In the genomic region with DNA sequence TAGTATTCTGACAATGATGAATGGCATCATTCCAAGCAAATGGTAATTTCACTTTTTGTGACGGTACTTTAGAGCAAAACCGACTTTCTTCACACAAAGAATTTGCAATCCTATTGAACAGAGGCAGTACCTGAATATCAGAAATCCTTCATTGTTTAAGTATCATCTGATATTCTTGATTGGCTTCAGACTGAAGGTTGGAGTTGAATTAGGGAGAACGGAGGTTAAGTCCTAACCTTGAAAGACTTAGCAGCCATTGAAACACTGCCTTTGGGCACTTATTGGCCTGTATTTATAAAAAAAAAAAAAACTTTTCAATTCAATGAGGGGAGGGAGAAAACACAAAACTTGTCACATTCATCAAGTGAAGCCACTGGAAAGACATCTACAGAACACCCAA, we compare ENCODE assay signal across 18 cellular contexts.
DNase-seq lines count a peak whose midpoint lies in the region; TF ChIP-seq lines count a peak whose summit lies in the region.
"Had no signal": no experiment of that assay in that cellular context is flagged by ENCODE, and none has a peak within 500 bp of the region (broad histone marks: within the 10 kb centered on the region; RNA-seq: fewer than 3 reads in every experiment).

No MANE protein-coding gene starts in this region.

- H3K27me3 ChIP-seq in BLaER1 (no peaks in the 10 kb centered on the region), HAP-1 (ENCODE audit: low read depth) (no peaks in the 10 kb centered on the region), trophoblast cell (ENCODE audit: insufficient read depth, low read length) (no peaks in the 10 kb centered on the region)

- no peak overlapping the region for H2AK5ac ChIP-seq in trophoblast cell (ENCODE audit: low read length)

- peaks cover 3% of the 10 kb centered on the region for H3K27me3 Mint-ChIP-seq in brain

- no peaks in the 10 kb centered on the region for H3K36me3 Mint-ChIP-seq in brain
- H3K36me3 Mint-ChIP-seq: CD8-positive, alpha-beta T cell had no signal

- peaks cover 13% of the 10 kb centered on the region for H3K4me1 ChIP-seq in BLaER1
- peaks cover 72% of the 10 kb centered on the region for H3K4me1 ChIP-seq in HAP-1
- peaks cover 0 to 5% of the 10 kb centered on the region in 2 experiments for H3K4me1 ChIP-seq in trophoblast cell (ENCODE audit: control insufficient read depth in 1 of 2, insufficient read depth in 2 of 2, low read length in 2 of 2)
- H3K4me1 ChIP-seq: A549 had no signal

- H2BK12ac ChIP-seq in trophoblast cell (ENCODE audit: low read length): no peak overlapping the region

- H3K4me2 ChIP-seq in BLaER1: peak overlapping the region; percentile 50
- no peak overlapping the region for H3K4me2 ChIP-seq in trophoblast cell (ENCODE audit: low read length)
- H3K4me2 ChIP-seq: A549 had no signal

- H3K27ac ChIP-seq in BLaER1: no peak overlapping the region
- H3K27ac ChIP-seq in trophoblast cell (ENCODE audit: low read depth, low read length): peak overlapping the region; percentile 76
- H3K27ac ChIP-seq: 22Rv1, A549, HL-60 had no signal

- H3K36me3 ChIP-seq in BLaER1 (no peaks in the 10 kb centered on the region), HAP-1 (replicated peaks) (no peaks in the 10 kb centered on the region), trophoblast cell (ENCODE audit: control insufficient read depth in 1 of 2, insufficient read depth in 2 of 2, low read length in 2 of 2) (no peaks in the 10 kb centered on the region)

- no peak overlapping the region for H3K14ac ChIP-seq in trophoblast cell (ENCODE audit: low read length)

- H3K9me3 ChIP-seq in BLaER1 (no peaks in the 10 kb centered on the region), HAP-1 (no peaks in the 10 kb centered on the region), trophoblast cell (ENCODE audit: insufficient read depth, low read depth, low read length) (no peaks in the 10 kb centered on the region)
- H3K9me3 ChIP-seq: A549 had no signal

- H3K79me1 ChIP-seq in trophoblast cell (ENCODE audit: low read length): peaks cover 19% of the 10 kb centered on the region

- no peak overlapping the region for H4K91ac ChIP-seq in trophoblast cell (ENCODE audit: low read depth, low read length)

- no peak overlapping the region for H2BK5ac ChIP-seq in trophoblast cell (ENCODE audit: low read depth, low read length, poor library complexity)

- no peak overlapping the region for H3K23ac ChIP-seq in trophoblast cell (ENCODE audit: low read length)

- no peak overlapping the region for H3K18ac ChIP-seq in trophoblast cell (ENCODE audit: low read length)

- peaks cover 0 to 16% (median 10%) of the 10 kb centered on the region in 5 experiments for H3K9me3 Mint-ChIP-seq in brain
- H3K9me3 Mint-ChIP-seq: CD8-positive, alpha-beta T cell had no signal

- no peak for TF ChIP-seq CTCF in brain (conservative IDR thresholded peaks at IDR 0.05)

- H3K4me3 ChIP-seq in BLaER1 (no peak overlapping the region), HAP-1 (no peak overlapping the region), trophoblast cell (ENCODE audit: low read depth, low read length) (no peak overlapping the region)
- H3K4me3 ChIP-seq: A549, K562 had no signal

- no peak overlapping the region for H2AFZ ChIP-seq in trophoblast cell (ENCODE audit: insufficient read depth, low read length, poor library complexity)

- no peak overlapping the region for H4K12ac ChIP-seq in trophoblast cell (ENCODE audit: low read depth, low read length)

- no peaks in the 10 kb centered on the region for H4K20me1 ChIP-seq in BLaER1

- peak; percentile 41 to 96 for DNase-seq in HAP-1 (ENCODE audit: low spot score in 2 of 2)
- no peak for DNase-seq in trophoblast cell
- no peak for DNase-seq in activated T-cell treated with anti-CD3 and anti-CD28 coated beads, Interleukin-2, amount 50 U/mL, for 1 hour
- DNase-seq in GM19238 (ENCODE audit: insufficient read length, low spot score): no peak
- DNase-seq in GF-D8 (lab: John Stamatoyannopoulos, UW): no peak
- DNase-seq: AML-193; CD8-positive, alpha-beta T cell; DMS 273 treated with DMSO at 0.1 percent for 48 hours; DMS53; DND-41; GOT3; HCEC 1CT had no signal

- H3K79me2 ChIP-seq in trophoblast cell (ENCODE audit: control insufficient read depth, insufficient read depth, low read length, poor library complexity): no peaks in the 10 kb centered on the region

- in situ Hi-C loops in HAP-1 (cut with MboI; ENCODE audit: low sequenced_read_pairs): loop anchor here (25.0 kb wide), 1 partner anchor 437 kb away; no protein-coding TSS in a partner anchor

- no peak overlapping the region for H3K4ac ChIP-seq in trophoblast cell (ENCODE audit: low read depth, low read length)

- peak overlapping the region in 3 of 5 experiments; percentile 25 to 48 (median 33) for H3K4me3 Mint-ChIP-seq in brain
- H3K4me3 Mint-ChIP-seq: CD8-positive, alpha-beta T cell had no signal

- H3K9ac ChIP-seq in BLaER1 (no peak overlapping the region), trophoblast cell (ENCODE audit: low read length) (no peak overlapping the region)

- H3K4me1 Mint-ChIP-seq in brain: peaks cover 26% of the 10 kb centered on the region

- no peak overlapping the region for H4K8ac ChIP-seq in trophoblast cell (ENCODE audit: low read depth, low read length)

- peak overlapping the region in 1 of 5 experiments; percentile 41 for H3K27ac Mint-ChIP-seq in brain
- H3K27ac Mint-ChIP-seq: CD8-positive, alpha-beta T cell had no signal

- no CpG with 5 or more reads among the region's 3 CpGs for WGBS in trophoblast cell (ENCODE audit: extremely low coverage, insufficient coverage, insufficient read length)

- H2BK120ac ChIP-seq in trophoblast cell (ENCODE audit: insufficient read depth, low read length, poor library complexity): peak overlapping the region; percentile 60

Comparison
In these comparisons a context has a peak if more than half of its experiments do, and no peak if none do; other contexts are left out.
1. DNase-seq: peak in HAP-1 (2 of 2); none in trophoblast cell (0 of 2), activated T-cell treated with anti-CD3 and anti-CD28 coated beads, Interleukin-2, amount 50 U/mL, for 1 hour (single experiment), GM19238 (single experiment) and GF-D8 (single experiment).